18 cellular contexts compared by ENCODE assay signal in genomic region chr16:29775742-29776408, GRCh38. TPM values are rescaled to one million over a fixed set of nuclear protein-coding genes. Genes with fewer than 3 reads are reported as not detected.
DNase-seq lines count a peak whose midpoint lies in the region; ATAC-seq, FAIRE-seq and TF ChIP-seq lines count a peak whose summit lies in the region.
"Had no signal": no experiment of that assay in that cellular context is flagged by ENCODE, and none has a peak within 500 bp of the region (broad histone marks: within the 10 kb centered on the region; RNA-seq: fewer than 3 reads in every experiment).

No MANE protein-coding gene starts in this region.

- FAIRE-seq in HTR-8/SVneo (lab: Jason Lieb, UNC): no peak
- peak; percentile 75 for FAIRE-seq in keratinocyte (lab: Jason Lieb, UNC)
- FAIRE-seq: G401.6, GM18507 had no signal

- dilution Hi-C loops in keratinocyte (cut with MboI; ENCODE audit: extremely low pct_ligation_motif_present, low sequenced_read_pairs): no loop called here

- in situ Hi-C loops in GM13977 (cut with MboI; ENCODE audit: low pct_unique_long_range_greater_than_20kb, low sequenced_read_pairs, unreplicated experiment): no loop called here

- ATAC-seq in activated CD4-positive, CD25-positive, alpha-beta regulatory T cell treated with anti-CD3 and anti-CD28 coated beads, Interleukin-2, amount 50 U/mL, for 24 hours: no peak
- ATAC-seq: sciatic nerve had no signal

- H3K4me2 ChIP-seq in keratinocyte (ENCODE audit: control insufficient read depth, extremely low read depth, insufficient read depth, low read depth, low read length): peak overlapping the region; percentile 39
- no peak overlapping the region for H3K4me2 ChIP-seq in smooth muscle cell

- H3K27me3 ChIP-seq in keratinocyte (ENCODE audit: control insufficient read depth, extremely low read depth, insufficient read depth, low read length): no peaks in the 10 kb centered on the region
- no peaks in the 10 kb centered on the region for H3K27me3 ChIP-seq in smooth muscle cell (ENCODE audit: low read depth)
- H3K27me3 ChIP-seq: BLaER1 treated with 17β-estradiol and CSF1 and Interleukin-3, amounts not matched to agents 10 nM and 100 nM had no signal

- H3K9ac ChIP-seq in keratinocyte (ENCODE audit: control insufficient read depth, extremely low read depth, insufficient read depth, low read length): no peak overlapping the region
- no peak overlapping the region for H3K9ac ChIP-seq in smooth muscle cell (ENCODE audit: low read depth)
- H3K9ac ChIP-seq: BLaER1 treated with 17β-estradiol and CSF1 and Interleukin-3, amounts not matched to agents 10 nM and 100 nM had no signal

- 49% methylated on average over 4 of the region's 4 CpGs for WGBS in smooth muscle cell (ENCODE audit: low lambda C conversion rate)

- H3K79me2 ChIP-seq in keratinocyte (ENCODE audit: control insufficient read depth, insufficient read depth, low read length) (no peaks in the 10 kb centered on the region), smooth muscle cell (ENCODE audit: low read depth) (no peaks in the 10 kb centered on the region)

- peak overlapping the region; percentile 85 for H2AFZ ChIP-seq in keratinocyte (ENCODE audit: control insufficient read depth, low read length)
- no peak overlapping the region for H2AFZ ChIP-seq in smooth muscle cell (ENCODE audit: low read depth)

- H4K20me1 ChIP-seq in keratinocyte (ENCODE audit: control insufficient read depth, extremely low read depth, insufficient read depth, low read length) (no peaks in the 10 kb centered on the region), smooth muscle cell (ENCODE audit: low read depth) (no peaks in the 10 kb centered on the region)
- H4K20me1 ChIP-seq: BLaER1 treated with 17β-estradiol and CSF1 and Interleukin-3, amounts not matched to agents 10 nM and 100 nM had no signal

- H3K4me1 ChIP-seq in keratinocyte (ENCODE audit: control insufficient read depth, extremely low read depth, insufficient read depth, low read length): peaks cover 25% of the 10 kb centered on the region
- no peaks in the 10 kb centered on the region for H3K4me1 ChIP-seq in smooth muscle cell (ENCODE audit: low read depth)

- no peaks in the 10 kb centered on the region for H3K36me3 ChIP-seq in keratinocyte (ENCODE audit: control insufficient read depth in 2 of 2, extremely low read depth in 1 of 2, insufficient read depth in 2 of 2, low read length in 2 of 2)
- no peaks in the 10 kb centered on the region for H3K36me3 ChIP-seq in smooth muscle cell (ENCODE audit: low read depth)
- H3K36me3 ChIP-seq: BLaER1 treated with 17β-estradiol and CSF1 and Interleukin-3, amounts not matched to agents 10 nM and 100 nM had no signal

- TF ChIP-seq CTCF in keratinocyte (optimal IDR thresholded peaks at IDR 0.05 in 1 of 3, IDR thresholded peaks at IDR 0.05 in 1 of 3, conservative IDR thresholded peaks at IDR 0.05 in 1 of 3; ENCODE audit: extremely low read depth in 1 of 3, insufficient read depth in 2 of 3, low read length in 3 of 3): no peak
- TF ChIP-seq CTCF in GM13977 (IDR thresholded peaks at IDR 0.05; ENCODE audit: extremely low read depth, insufficient read depth, missing control alignments): no peak
- no peak for TF ChIP-seq CTCF in smooth muscle cell (IDR thresholded peaks at IDR 0.05; ENCODE audit: borderline replicate concordance, insufficient read depth, poor library complexity, severe bottlenecking)

- H3K27ac ChIP-seq in keratinocyte (ENCODE audit: control insufficient read depth, insufficient read depth, low read length): no peak overlapping the region
- no peak overlapping the region for H3K27ac ChIP-seq in smooth muscle cell (ENCODE audit: low read depth)
- H3K27ac ChIP-seq: BLaER1 treated with 17β-estradiol and CSF1 and Interleukin-3, amounts not matched to agents 10 nM and 100 nM; epithelial cell of prostate had no signal

- H3K4me3 ChIP-seq in keratinocyte (ENCODE audit: control insufficient read depth in 2 of 3, extremely low read depth in 1 of 3, insufficient read depth in 2 of 3, low read depth in 1 of 3, low read length in 3 of 3): no peak overlapping the region
- no peak overlapping the region for H3K4me3 ChIP-seq in smooth muscle cell
- H3K4me3 ChIP-seq: BLaER1 treated with 17β-estradiol and CSF1 and Interleukin-3, amounts not matched to agents 10 nM and 100 nM had no signal

- H3K9me1 ChIP-seq in keratinocyte (ENCODE audit: control insufficient read depth, extremely low read depth, insufficient read depth, low read length): no peaks in the 10 kb centered on the region

- no peaks in the 10 kb centered on the region for H3K9me3 ChIP-seq in keratinocyte (ENCODE audit: control insufficient read depth, low read depth, low read length)
- H3K9me3 ChIP-seq in smooth muscle cell (replicated peaks; ENCODE audit: low read depth): no peaks in the 10 kb centered on the region
- H3K9me3 ChIP-seq: BLaER1 treated with 17β-estradiol and CSF1 and Interleukin-3, amounts not matched to agents 10 nM and 100 nM had no signal

- DNase-seq in DMS 273 (lab: John Stamatoyannopoulos, UW; ENCODE audit: unreplicated experiment) (peak; percentile 90), HTR-8/SVneo (ENCODE audit: insufficient read length, low spot score) (peak; percentile 69), amniotic epithelial cell (ENCODE audit: low read depth) (peak; percentile 63), keratinocyte (ENCODE audit: low read depth, low spot score) (no peak), GM13977 (ENCODE audit: low spot score) (no peak), smooth muscle cell (lab: John Stamatoyannopoulos, UW; ENCODE audit: unreplicated experiment) (no peak)
- DNase-seq in activated CD4-positive, alpha-beta T cell treated with anti-CD3 and anti-CD28 coated beads for 4 hours: no peak
- DNase-seq: activated naive CD4-positive, alpha-beta T cell; cerebellar nuclear complex; KG1; NCI-H2081 treated with DMSO at 0.1 percent for 48 hours had no signal

- no peaks in the 10 kb centered on the region for H3F3A ChIP-seq in smooth muscle cell (ENCODE audit: low read depth)

RNA-seq across cellular contexts. Expression of gene ZG16, which starts 2.2 kb away (rescaled TPM):
- polyA plus RNA-seq in keratinocyte (0.01 TPM in 1 of 3 replicates, not detected in the others), smooth muscle cell (not detected in 2 replicates)
- polyA plus RNA-seq in keratinocyte (2011; ENCODE audit: low read depth): not detected
- polyA plus RNA-seq in keratinocyte (2011; cell fraction: cytosol; rRNA removed): not detected in 2 replicates
- not detected in 2 replicates for polyA plus RNA-seq in keratinocyte (2011; cell fraction: nucleus; rRNA removed)
- not detected in 2 replicates for polyA plus RNA-seq in keratinocyte (2012; ENCODE audit: low replicate concordance)
- polyA minus RNA-seq in keratinocyte: not detected in 3 replicates
- not detected for polyA minus RNA-seq in keratinocyte (2011; cell fraction: cytosol; rRNA and poly(A)+ RNA removed)
- polyA minus RNA-seq in keratinocyte (2011; cell fraction: nucleus; rRNA and poly(A)+ RNA removed): not detected in 2 replicates
- not detected in 2 replicates for total RNA-seq in smooth muscle cell
- total RNA-seq: sciatic nerve; T-helper 2 cell treated with Interferon-gamma antibody and Interleukin-4, amounts not matched to agents 100 ng/mL and 5 ng/mL, for 36 hours had no signal

RNA-seq across cellular contexts. Expression of gene KIF22, which starts 14.7 kb away (rescaled TPM):
- polyA plus RNA-seq in keratinocyte (36.3 to 48.3 TPM (median 43.7 TPM) in 3 replicates), smooth muscle cell (33.5 and 35.7 TPM in 2 replicates)
- 14.3 TPM for polyA plus RNA-seq in keratinocyte (2011; ENCODE audit: low read depth)
- 17.2 and 23.7 TPM in 2 replicates for polyA plus RNA-seq in keratinocyte (2011; cell fraction: cytosol; rRNA removed)
- 72.3 and 83.5 TPM in 2 replicates for polyA plus RNA-seq in keratinocyte (2011; cell fraction: nucleus; rRNA removed)
- polyA plus RNA-seq in keratinocyte (2012; ENCODE audit: low replicate concordance): 15.4 and 26.9 TPM in 2 replicates
- 46.4 to 57.5 TPM (median 48.8 TPM) in 3 replicates for polyA minus RNA-seq in keratinocyte
- 41.4 TPM for polyA minus RNA-seq in keratinocyte (2011; cell fraction: cytosol; rRNA and poly(A)+ RNA removed)
- 39.9 and 56.2 TPM in 2 replicates for polyA minus RNA-seq in keratinocyte (2011; cell fraction: nucleus; rRNA and poly(A)+ RNA removed)
- 16.0 and 19.8 TPM in 2 replicates for total RNA-seq in smooth muscle cell

RNA-seq across cellular contexts. Expression of gene C16orf54, which starts 30.1 kb away (rescaled TPM):
- polyA plus RNA-seq in keratinocyte: not detected in 3 replicates
- not detected for polyA plus RNA-seq in keratinocyte (2011; ENCODE audit: low read depth)
- not detected in 2 replicates for polyA plus RNA-seq in keratinocyte (2011; cell fraction: cytosol; rRNA removed)
- polyA plus RNA-seq in keratinocyte (2011; cell fraction: nucleus; rRNA removed): not detected in 2 replicates
- polyA plus RNA-seq in keratinocyte (2012; ENCODE audit: low replicate concordance): not detected in 2 replicates
- polyA minus RNA-seq in keratinocyte: not detected in 3 replicates
- not detected for polyA minus RNA-seq in keratinocyte (2011; cell fraction: cytosol; rRNA and poly(A)+ RNA removed)
- not detected in 2 replicates for polyA minus RNA-seq in keratinocyte (2011; cell fraction: nucleus; rRNA and poly(A)+ RNA removed)
- total RNA-seq in smooth muscle cell: not detected in 2 replicates
- polyA plus RNA-seq in smooth muscle cell: not detected in 2 replicates

RNA-seq across cellular contexts. Expression of gene MAZ, which starts 30.5 kb away (rescaled TPM):
- polyA plus RNA-seq in keratinocyte (48.5 to 82.3 TPM (median 59.0 TPM) in 3 replicates), smooth muscle cell (215 and 229 TPM in 2 replicates)
- 43.0 TPM for polyA plus RNA-seq in keratinocyte (2011; ENCODE audit: low read depth)
- polyA plus RNA-seq in keratinocyte (2011; cell fraction: cytosol; rRNA removed): 56.3 and 78.7 TPM in 2 replicates
- 42.7 and 43.6 TPM in 2 replicates for polyA plus RNA-seq in keratinocyte (2011; cell fraction: nucleus; rRNA removed)
- polyA plus RNA-seq in keratinocyte (2012; ENCODE audit: low replicate concordance): 63.9 and 156 TPM in 2 replicates
- 139 to 296 TPM (median 165 TPM) in 3 replicates for polyA minus RNA-seq in keratinocyte
- polyA minus RNA-seq in keratinocyte (2011; cell fraction: cytosol; rRNA and poly(A)+ RNA removed): 198 TPM
- 32.3 and 42.1 TPM in 2 replicates for polyA minus RNA-seq in keratinocyte (2011; cell fraction: nucleus; rRNA and poly(A)+ RNA removed)
- total RNA-seq in smooth muscle cell: 77.2 and 104 TPM in 2 replicates

RNA-seq across cellular contexts. Expression of gene PRRT2, which starts 36.1 kb away (rescaled TPM):
- not detected in 3 replicates for polyA plus RNA-seq in keratinocyte
- polyA plus RNA-seq in keratinocyte (2011; ENCODE audit: low read depth): not detected
- not detected in 2 replicates for polyA plus RNA-seq in keratinocyte (2011; cell fraction: cytosol; rRNA removed)
- polyA plus RNA-seq in keratinocyte (2011; cell fraction: nucleus; rRNA removed): 0.04 and 0.14 TPM in 2 replicates
- 0.10 and 0.38 TPM in 2 replicates for polyA plus RNA-seq in keratinocyte (2012; ENCODE audit: low replicate concordance)
- not detected in 3 replicates for polyA minus RNA-seq in keratinocyte
- polyA minus RNA-seq in keratinocyte (2011; cell fraction: cytosol; rRNA and poly(A)+ RNA removed): not detected
- not detected in 2 replicates for polyA minus RNA-seq in keratinocyte (2011; cell fraction: nucleus; rRNA and poly(A)+ RNA removed)
- 12.2 and 25.9 TPM in 2 replicates for total RNA-seq in smooth muscle cell
- 12.2 and 20.1 TPM in 2 replicates for polyA plus RNA-seq in smooth muscle cell

Comparison
In these comparisons a context has a peak if more than half of its experiments do, and no peak if none do; other contexts are left out.
1. DNase-seq: peak in DMS 273 (single experiment), HTR-8/SVneo (single experiment) and amniotic epithelial cell (single experiment); none in keratinocyte (single experiment), activated CD4-positive, alpha-beta T cell treated with anti-CD3 and anti-CD28 coated beads for 4 hours (0 of 2), GM13977 (single experiment) and smooth muscle cell (single experiment).